In the genomic region with DNA sequence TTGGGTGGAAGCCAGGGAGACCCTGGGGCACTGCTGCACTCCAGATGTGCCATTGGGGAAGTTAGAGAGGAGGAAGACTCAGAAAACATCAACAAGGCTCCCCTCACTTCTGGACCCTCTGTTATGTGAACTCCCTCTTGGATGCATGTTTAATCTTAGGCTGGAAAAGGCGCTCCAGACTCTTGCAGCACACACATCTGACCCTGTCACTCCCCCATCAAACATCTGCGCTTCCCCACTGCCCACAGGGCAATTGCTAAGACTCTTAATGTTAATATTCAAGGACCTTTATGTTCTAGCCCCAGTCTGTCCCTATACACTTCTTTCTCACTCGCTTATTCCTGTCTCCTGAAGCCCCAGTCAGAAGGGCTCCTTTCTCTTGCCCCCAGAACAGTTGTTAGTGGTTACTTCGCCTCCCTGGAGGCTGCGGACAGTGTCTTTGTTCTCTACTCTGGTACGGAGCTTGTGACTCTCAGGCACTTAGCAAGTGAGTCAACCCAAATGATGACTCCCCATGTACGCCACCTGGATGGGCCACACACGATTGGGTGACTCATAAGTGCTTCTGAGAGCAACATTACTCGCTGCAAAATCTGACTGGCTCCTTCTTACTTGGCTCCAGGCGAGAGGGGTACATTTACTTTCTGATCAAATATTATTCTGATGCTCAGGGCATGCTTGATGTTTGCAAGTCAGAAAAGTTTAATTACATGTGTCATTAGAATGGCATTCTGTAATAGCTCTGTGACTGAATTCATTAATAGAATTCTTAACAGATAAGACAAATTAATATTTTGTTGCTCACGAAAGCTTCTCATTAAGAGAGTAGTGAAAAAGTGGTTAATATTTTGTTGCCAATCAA, we compare ENCODE assay signal across 8 cellular contexts.
DNase-seq lines count a peak whose midpoint lies in the region; ATAC-seq lines count a peak whose summit lies in the region.

No MANE protein-coding gene starts in this region.

- peak overlapping the region; percentile 75 for H3K27ac Mint-ChIP-seq in T-helper 17 cell

- no peak overlapping the region for H3K4me3 Mint-ChIP-seq in T-helper 17 cell

- H3K27ac ChIP-seq in BLaER1, result peak overlapping the region; percentile 88

- H3K36me3 Mint-ChIP-seq in T-helper 17 cell (ENCODE audit: low read depth), result no peaks in the 10 kb centered on the region

- no peaks in the 10 kb centered on the region for H3K27me3 ChIP-seq in BLaER1

- H3K9me3 ChIP-seq in BLaER1 (no peaks in the 10 kb centered on the region), T-helper 17 cell (ENCODE audit: control insufficient read depth, low read length, poor library complexity, severe bottlenecking) (no peaks in the 10 kb centered on the region)

- H3K27me3 Mint-ChIP-seq in T-helper 17 cell, result peaks cover 10% of the 10 kb centered on the region

- no peak overlapping the region for H3K9ac ChIP-seq in BLaER1

- H3K4me1 Mint-ChIP-seq in T-helper 17 cell, result peaks cover 18% of the 10 kb centered on the region

- H3K4me1 ChIP-seq in BLaER1, result peaks cover 92% of the 10 kb centered on the region

- ATAC-seq in HG02798 (IDR thresholded peaks at IDR 0.05; ENCODE audit: poor library complexity, unreplicated experiment), result peak; percentile 50
- ATAC-seq in T-helper 17 cell, result no peak
- ATAC-seq in GM21619 (IDR thresholded peaks at IDR 0.05; ENCODE audit: unreplicated experiment), result no peak
- ATAC-seq in HG03457 (IDR thresholded peaks at IDR 0.05; ENCODE audit: unreplicated experiment), result no peak
- no peak for ATAC-seq in GM19452 (IDR thresholded peaks at IDR 0.05; ENCODE audit: unreplicated experiment)

- DNase-seq in T-helper 17 cell (no peak), iPS-NIHi7 (ENCODE audit: extremely low spot score) (peak; percentile 57), stromal cell of bone marrow (ENCODE audit: low read depth) (peak; percentile 36)

- H3K4me2 ChIP-seq in BLaER1, result peak overlapping the region; percentile 85

- H4K20me1 ChIP-seq in BLaER1, result no peaks in the 10 kb centered on the region

- no peak overlapping the region for H3K4me3 ChIP-seq in BLaER1

- no peaks in the 10 kb centered on the region for H3K36me3 ChIP-seq in BLaER1

Comparison
In these comparisons a context has a peak if more than half of its experiments do, and no peak if none do; other contexts are left out.
1. DNase-seq: peak in iPS-NIHi7 (single experiment) and stromal cell of bone marrow (single experiment); none in T-helper 17 cell (0 of 3).